ENCODE assay signal across 2 cellular contexts in the genomic region with DNA sequence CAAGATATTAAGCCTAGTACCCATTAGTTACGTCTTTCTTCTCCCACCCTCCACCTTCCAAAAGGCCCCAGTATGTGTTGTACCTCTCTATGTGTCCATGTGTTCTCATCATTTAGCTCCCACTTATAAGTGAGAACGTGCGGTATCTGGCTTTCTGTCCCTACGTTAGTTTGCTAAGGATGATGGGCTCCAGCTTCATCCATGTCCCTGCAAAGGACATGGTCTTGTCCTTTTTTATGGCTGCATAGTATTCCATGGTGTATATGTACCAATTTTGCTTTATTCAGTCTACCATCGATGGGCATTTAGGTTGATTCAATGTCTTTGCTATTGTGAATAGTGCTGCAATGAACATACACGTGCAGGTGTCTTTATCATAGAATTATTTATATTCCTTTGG. TPM values are rescaled to one million over a fixed set of nuclear protein-coding genes. Genes with fewer than 3 reads are reported as not detected.
"Had no signal": no experiment of that assay in that cellular context is flagged by ENCODE, and none has a peak within 500 bp of the region (broad histone marks: within the 10 kb centered on the region; RNA-seq: fewer than 3 reads in every experiment).

No MANE protein-coding gene starts in this region.

RNA-seq across cellular contexts. Expression of a gene that starts 29.7 kb away (rescaled TPM):
- total RNA-seq: HepG2, HT1080 had no signal
- polyA plus RNA-seq: HepG2 had no signal
